In the genomic region with DNA sequence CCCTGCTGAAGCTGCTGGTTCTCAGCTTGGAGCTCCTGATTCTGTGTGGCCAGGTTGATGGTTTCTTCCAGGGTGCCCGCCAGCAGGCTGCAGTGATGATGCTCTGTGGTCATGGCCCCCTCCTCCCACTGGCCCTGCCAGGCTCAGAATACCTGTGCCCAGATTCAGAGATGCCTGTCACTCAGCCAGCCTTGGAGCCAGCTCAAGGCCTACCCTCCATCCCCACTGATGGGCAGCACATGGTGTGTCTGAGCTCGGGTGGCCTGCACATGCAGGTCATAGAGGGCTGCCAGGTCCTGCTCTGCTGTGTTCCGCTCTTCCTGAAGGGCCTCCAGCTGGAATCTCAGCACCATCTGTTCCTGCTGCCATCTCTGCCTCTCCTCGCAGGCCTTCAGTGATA, we compare ENCODE assay signal across 15 cellular contexts. TPM values are rescaled to one million over a fixed set of nuclear protein-coding genes. Genes with fewer than 3 reads are reported as not detected.
A peak's percentile ranks its signal among the peaks of the same experiment; 100 is the strongest.
DNase-seq lines count a peak whose midpoint lies in the region; ATAC-seq and TF ChIP-seq lines count a peak whose summit lies in the region.
"Had no signal": no experiment of that assay in that cellular context is flagged by ENCODE, and none has a peak within 500 bp of the region (broad histone marks: within the 10 kb centered on the region; RNA-seq: fewer than 3 reads in every experiment).

No MANE protein-coding gene starts in this region.

- H3K9me3 Mint-ChIP-seq in T-helper 2 cell treated with Interferon-gamma antibody and Interleukin-4, amounts not matched to agents 5 μg/mL and 100 μg/mL, for 36 hours, result no peaks in the 10 kb centered on the region
- no peaks in the 10 kb centered on the region for H3K9me3 Mint-ChIP-seq in activated CD8-positive, alpha-beta T cell treated with anti-CD3 and anti-CD28 coated beads for 36 hours
- H3K9me3 Mint-ChIP-seq in stimulated activated naive CD8-positive, alpha-beta T cell treated with anti-CD3 and anti-CD28 coated beads, Interleukin-15, amount 100 ng/mL, for 72 hours, result no peaks in the 10 kb centered on the region

- no peak for TF ChIP-seq POLR2A in gastroesophageal sphincter (IDR thresholded peaks at IDR 0.05)

- CTCF ChIA-PET in activated CD8-positive, alpha-beta T cell treated with anti-CD3 and anti-CD28 coated beads for 36 hours (lab: Charles Lee), result interaction anchor here (0.8 to 1.7 kb wide), 6 partner anchors 63 to 177 kb away, joined by 3 to 7 read pairs (median 3); partner anchors contain the start of genes CD14 and TMCO6

- H3K27me3 ChIP-seq in gastroesophageal sphincter, result no peaks in the 10 kb centered on the region
- H3K27me3 ChIP-seq: SJCRH30 had no signal

- H3K4me1 ChIP-seq in gastroesophageal sphincter, result peaks cover 0 to 64% (median 27%) of the 10 kb centered on the region in 3 donors
- H3K4me1 ChIP-seq: SJCRH30 had no signal

- no peak for TF ChIP-seq CTCF in activated CD8-positive, alpha-beta T cell treated with anti-CD3 and anti-CD28 coated beads for 36 hours (IDR thresholded peaks at IDR 0.05)
- TF ChIP-seq CTCF in gastroesophageal sphincter (IDR thresholded peaks at IDR 0.05), result no peak

- no peak for TF ChIP-seq EP300 in gastroesophageal sphincter (IDR thresholded peaks at IDR 0.05)

- no peak overlapping the region for H3K4me3 ChIP-seq in gastroesophageal sphincter
- H3K4me3 ChIP-seq: SJCRH30 had no signal

- peaks cover 36% of the 10 kb centered on the region for H3K4me1 Mint-ChIP-seq in T-helper 2 cell treated with Interferon-gamma antibody and Interleukin-4, amounts not matched to agents 5 μg/mL and 100 μg/mL, for 36 hours (ENCODE audit: low read depth)
- peaks cover 44% of the 10 kb centered on the region for H3K4me1 Mint-ChIP-seq in activated CD8-positive, alpha-beta T cell treated with anti-CD3 and anti-CD28 coated beads for 36 hours (ENCODE audit: low read depth)
- peaks cover 50% of the 10 kb centered on the region for H3K4me1 Mint-ChIP-seq in stimulated activated naive CD8-positive, alpha-beta T cell treated with anti-CD3 and anti-CD28 coated beads, Interleukin-15, amount 100 ng/mL, for 72 hours

- H3K27ac Mint-ChIP-seq in T-helper 2 cell treated with Interferon-gamma antibody and Interleukin-4, amounts not matched to agents 5 μg/mL and 100 μg/mL, for 36 hours, result peak overlapping the region; percentile 89
- peak overlapping the region; percentile 92 for H3K27ac Mint-ChIP-seq in activated CD8-positive, alpha-beta T cell treated with anti-CD3 and anti-CD28 coated beads for 36 hours
- H3K27ac Mint-ChIP-seq in stimulated activated naive CD8-positive, alpha-beta T cell treated with anti-CD3 and anti-CD28 coated beads, Interleukin-15, amount 100 ng/mL, for 72 hours, result peak overlapping the region; percentile 59 to 93

- ATAC-seq in activated CD8-positive, alpha-beta T cell treated with anti-CD3 and anti-CD28 coated beads for 36 hours, result no peak
- ATAC-seq in gastroesophageal sphincter, result no peak
- ATAC-seq in stimulated activated naive CD8-positive, alpha-beta T cell treated with anti-CD3 and anti-CD28 coated beads, Interleukin-15, amount 100 ng/mL, for 72 hours, result no peak

- intact Hi-C loops in activated CD8-positive, alpha-beta T cell treated with anti-CD3 and anti-CD28 coated beads for 36 hours (cut with micrococcal nuclease), result no loop called here

- H3K27me3 Mint-ChIP-seq in T-helper 2 cell treated with Interferon-gamma antibody and Interleukin-4, amounts not matched to agents 5 μg/mL and 100 μg/mL, for 36 hours (ENCODE audit: low read depth), result no peaks in the 10 kb centered on the region
- no peaks in the 10 kb centered on the region for H3K27me3 Mint-ChIP-seq in activated CD8-positive, alpha-beta T cell treated with anti-CD3 and anti-CD28 coated beads for 36 hours
- H3K27me3 Mint-ChIP-seq in stimulated activated naive CD8-positive, alpha-beta T cell treated with anti-CD3 and anti-CD28 coated beads, Interleukin-15, amount 100 ng/mL, for 72 hours, result no peaks in the 10 kb centered on the region

- peaks cover 0 to 49% of the 10 kb centered on the region in 2 donors for H3K36me3 ChIP-seq in gastroesophageal sphincter

- POLR2A ChIA-PET in activated CD8-positive, alpha-beta T cell treated with anti-CD3 and anti-CD28 coated beads for 36 hours (lab: Charles Lee), result interaction anchor here (0.6 to 1.2 kb wide), 7 partner anchors 13 to 405 kb away, joined by 3 to 4 read pairs (median 3); partner anchors contain the start of gene SRA1

- peak overlapping the region in 3 of 4 donors; percentile 52 to 64 (median 60) for H3K27ac ChIP-seq in gastroesophageal sphincter
- H3K27ac ChIP-seq: epithelial cell of prostate, SJCRH30 had no signal

- peaks cover 32% of the 10 kb centered on the region for H3K36me3 Mint-ChIP-seq in T-helper 2 cell treated with Interferon-gamma antibody and Interleukin-4, amounts not matched to agents 5 μg/mL and 100 μg/mL, for 36 hours (ENCODE audit: low read depth)
- H3K36me3 Mint-ChIP-seq in activated CD8-positive, alpha-beta T cell treated with anti-CD3 and anti-CD28 coated beads for 36 hours (ENCODE audit: low read depth), result peaks cover 34% of the 10 kb centered on the region

- H3K4me3 Mint-ChIP-seq in T-helper 2 cell treated with Interferon-gamma antibody and Interleukin-4, amounts not matched to agents 5 μg/mL and 100 μg/mL, for 36 hours, result no peak overlapping the region
- H3K4me3 Mint-ChIP-seq in activated CD8-positive, alpha-beta T cell treated with anti-CD3 and anti-CD28 coated beads for 36 hours, result no peak overlapping the region
- no peak overlapping the region for H3K4me3 Mint-ChIP-seq in stimulated activated naive CD8-positive, alpha-beta T cell treated with anti-CD3 and anti-CD28 coated beads, Interleukin-15, amount 100 ng/mL, for 72 hours

- DNase-seq in T-helper 2 cell treated with Interferon-gamma antibody and Interleukin-4, amounts not matched to agents 5 μg/mL and 100 μg/mL, for 36 hours (ENCODE audit: low spot score), result no peak
- no peak for DNase-seq in T-helper 2 cell
- no peak for DNase-seq in activated CD8-positive, alpha-beta T cell treated with anti-CD3 and anti-CD28 coated beads for 36 hours
- DNase-seq in stimulated activated naive CD8-positive, alpha-beta T cell treated with anti-CD3 and anti-CD28 coated beads, Interleukin-15, amount 100 ng/mL, for 72 hours, result no peak
- no peak for DNase-seq in HuH-7.5 (ENCODE audit: low spot score)
- DNase-seq in NCI-H146 (lab: John Stamatoyannopoulos, UW), result no peak
- DNase-seq in NCI-H524 treated with DMSO at 0.1 percent for 48 hours (lab: John Stamatoyannopoulos, UW), result no peak
- DNase-seq: EL, midbrain, NCI-H1105 treated with DMSO at 0.1 percent for 48 hours, NCI-H526 treated with DMSO at 0.1 percent for 48 hours, SJCRH30 had no signal

- WGBS in gastroesophageal sphincter (ENCODE audit: low coverage in 1 of 2), 2 donors, result 92 to 100% methylated on average over 1 to 2 of the region's 4 CpGs

- H3K9me3 ChIP-seq in gastroesophageal sphincter, result no peaks in the 10 kb centered on the region
- H3K9me3 ChIP-seq: SJCRH30 had no signal

RNA-seq across cellular contexts. Expression of gene SLC35A4, which starts 5.4 kb away (rescaled TPM):
- 10 to 100 TPM; 72.9 to 73.6 TPM for total RNA-seq in activated CD8-positive, alpha-beta T cell treated with anti-CD3 and anti-CD28 coated beads for 36 hours
- 10 to 100 TPM; 24.5 to 52.0 (median 32.7) TPM for total RNA-seq in gastroesophageal sphincter

RNA-seq across cellular contexts. Expression of gene APBB3, which starts 5.7 kb away (rescaled TPM):
- total RNA-seq in activated CD8-positive, alpha-beta T cell treated with anti-CD3 and anti-CD28 coated beads for 36 hours, result 10 to 100 TPM; 24.9 TPM
- 10 to 100 TPM in 3 of 4 donors, 1 to 10 TPM in 1; 9.7 to 25.1 (median 17.5) TPM for total RNA-seq in gastroesophageal sphincter

RNA-seq across cellular contexts. Expression of gene SRA1, which starts 12.8 kb away (rescaled TPM):
- 10 to 100 TPM; 47.8 to 49.5 TPM for total RNA-seq in activated CD8-positive, alpha-beta T cell treated with anti-CD3 and anti-CD28 coated beads for 36 hours
- total RNA-seq in gastroesophageal sphincter, result 10 to 100 TPM; 17.5 to 29.4 (median 23.2) TPM

RNA-seq across cellular contexts. Expression of gene EIF4EBP3, which starts 22.6 kb away (rescaled TPM):
- 10 to 100 TPM; 19.6 to 20.3 TPM for total RNA-seq in activated CD8-positive, alpha-beta T cell treated with anti-CD3 and anti-CD28 coated beads for 36 hours
- 10 to 100 TPM in 2 of 4 donors, 1 to 10 TPM in 2; 1.8 to 21.5 (median 11.2) TPM for total RNA-seq in gastroesophageal sphincter
- total RNA-seq: A172 had no signal
